ENCODE assay signal across 8 cellular contexts in genomic region chr10:18651324-18652007, GRCh38. TPM values are rescaled to one million over a fixed set of nuclear protein-coding genes. Genes with fewer than 3 reads are reported as not detected.
A peak's percentile ranks its signal among the peaks of the same experiment; 100 is the strongest.
DNase-seq lines count a peak whose midpoint lies in the region; ATAC-seq and TF ChIP-seq lines count a peak whose summit lies in the region.

A gene with protein sequence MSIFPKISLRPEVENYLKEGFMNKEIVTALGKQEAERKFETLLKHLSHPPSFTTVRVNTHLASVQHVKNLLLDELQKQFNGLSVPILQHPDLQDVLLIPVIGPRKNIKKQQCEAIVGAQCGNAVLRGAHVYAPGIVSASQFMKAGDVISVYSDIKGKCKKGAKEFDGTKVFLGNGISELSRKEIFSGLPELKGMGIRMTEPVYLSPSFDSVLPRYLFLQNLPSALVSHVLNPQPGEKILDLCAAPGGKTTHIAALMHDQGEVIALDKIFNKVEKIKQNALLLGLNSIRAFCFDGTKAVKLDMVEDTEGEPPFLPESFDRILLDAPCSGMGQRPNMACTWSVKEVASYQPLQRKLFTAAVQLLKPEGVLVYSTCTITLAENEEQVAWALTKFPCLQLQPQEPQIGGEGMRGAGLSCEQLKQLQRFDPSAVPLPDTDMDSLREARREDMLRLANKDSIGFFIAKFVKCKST (minus strand): TSS chr10:18651587. CDS start chr10:18651203, 384 bp downstream.

- H3K4me1 ChIP-seq in GM23338 (ENCODE audit: insufficient read depth) = 0 out of 2 replicates have a peak, but pooled peaks cover 2% of the 10 kb centered on the region

- peak; percentile 53 for TF ChIP-seq RAD21 in neural cell (conservative IDR thresholded peaks at IDR 0.05)

- H3K9ac ChIP-seq in neural cell (ENCODE audit: low read length) = peak within 1 kb of the TSS; percentile 74

- H3K79me2 ChIP-seq in GM23338 (replicated peaks; ENCODE audit: insufficient read depth) (peaks cover 32% of the 10 kb centered on the region), neural cell (replicated peaks; ENCODE audit: insufficient read depth, low read length) (peaks cover 33% of the 10 kb centered on the region)

- H4K20me1 ChIP-seq in GM23338 (replicated peaks; ENCODE audit: insufficient read depth) = no peaks in the 10 kb centered on the region
- no peaks in the 10 kb centered on the region for H4K20me1 ChIP-seq in neural cell (ENCODE audit: insufficient read depth)

- H3K4me3 ChIP-seq in GM23338 = peak within 1 kb of the TSS; percentile 91
- H3K4me3 ChIP-seq in LNCaP clone FGC (ENCODE audit: low read depth, low read length) = peak within 1 kb of the TSS; percentile 88
- H3K4me3 ChIP-seq in fibroblast of villous mesenchyme (ENCODE audit: low read depth, low read length) = peak within 1 kb of the TSS; percentile 87
- H3K4me3 ChIP-seq in neural cell (ENCODE audit: low read length) = peak within 1 kb of the TSS; percentile 91

- peak within 1 kb of the TSS; percentile 69; the same call in 1 of the 2 replicates for H2AFZ ChIP-seq in GM23338
- peak within 1 kb of the TSS; percentile 98 for H2AFZ ChIP-seq in neural cell (ENCODE audit: low read depth, low read length)

- H3K4me1 Mint-ChIP-seq in GM23338 = peaks cover 4% of the 10 kb centered on the region; the same call in 2 of the 3 replicates

- TF ChIP-seq CTCF in GM23338 (conservative IDR thresholded peaks at IDR 0.05; ENCODE audit: low read depth in 2 of 2) (no peak), LNCaP clone FGC (IDR thresholded peaks at IDR 0.05; ENCODE audit: control insufficient read depth, extremely low read depth, insufficient read depth) (no peak), fibroblast of villous mesenchyme (IDR thresholded peaks at IDR 0.05; ENCODE audit: insufficient read depth, low read depth, low read length) (no peak), neural cell (IDR thresholded peaks at IDR 0.05; ENCODE audit: poor library complexity, severe bottlenecking) (peak; percentile 34)

- no peaks in the 10 kb centered on the region for H3K27me3 Mint-ChIP-seq in GM23338 (ENCODE audit: insufficient read depth, low read depth, poor library complexity)

- peak within 1 kb of the TSS; percentile 97 for H3K4me3 Mint-ChIP-seq in GM23338

- DNase-seq in ELF-1 (ENCODE audit: low read depth, low spot score) = peak; percentile 95
- DNase-seq in GM23338 (ENCODE audit: low spot score) = peak; percentile 95
- peak; percentile 62 for DNase-seq in LNCaP clone FGC (ENCODE audit: low read depth)
- peak; percentile 87 for DNase-seq in SHP77 (lab: John Stamatoyannopoulos, UW)
- peak; percentile 98 for DNase-seq in activated effector memory CD4-positive, alpha-beta T cell treated with anti-CD3 and anti-CD28 coated beads, Interleukin-2, amount 50 U/mL, for 16 hours
- DNase-seq in fibroblast of villous mesenchyme (ENCODE audit: low read depth) = peak; percentile 94
- peak; percentile 71 for DNase-seq in stromal cell of bone marrow (ENCODE audit: low read depth)

- H3F3A ChIP-seq in GM23338 (replicated peaks; ENCODE audit: low read depth) = no peaks in the 10 kb centered on the region
- H3F3A ChIP-seq in neural cell (ENCODE audit: insufficient read depth, low read length, poor library complexity, severe bottlenecking) = no peaks in the 10 kb centered on the region

- no peaks in the 10 kb centered on the region for H3K36me3 ChIP-seq in GM23338 (ENCODE audit: insufficient read depth)
- H3K36me3 ChIP-seq in neural cell (ENCODE audit: insufficient read depth, low read length) = no peaks in the 10 kb centered on the region

- no peaks in the 10 kb centered on the region for H3K9me3 Mint-ChIP-seq in GM23338

- H3K27me3 ChIP-seq in GM23338 (ENCODE audit: insufficient read depth) (no peaks in the 10 kb centered on the region), neural cell (ENCODE audit: insufficient read depth, low read depth, low read length) (no peaks in the 10 kb centered on the region)

- ATAC-seq in GM23338 = peak; percentile 100

- H3K36me3 Mint-ChIP-seq in GM23338 (ENCODE audit: low read depth) = no peaks in the 10 kb centered on the region; the same call in 2 of the 3 replicates

- peak; percentile 49 for TF ChIP-seq EP300 in neural cell (conservative IDR thresholded peaks at IDR 0.05; ENCODE audit: poor library complexity, severe bottlenecking)

- H3K27ac ChIP-seq in GM23338 (ENCODE audit: low read depth) (peak within 1 kb of the TSS; percentile 39; the same call in 1 of the 2 replicates), neural cell (ENCODE audit: low read length) (peak within 1 kb of the TSS; percentile 73)

- H3K9me3 ChIP-seq in neural cell (ENCODE audit: low read length) = no peaks in the 10 kb centered on the region

- peak within 1 kb of the TSS; percentile 95 for H3K27ac Mint-ChIP-seq in GM23338

- no peaks in the 10 kb centered on the region for H3K9me2 ChIP-seq in GM23338 (ENCODE audit: insufficient read depth)
- H3K9me2 ChIP-seq in neural cell (ENCODE audit: insufficient read depth, low read length) = no peaks in the 10 kb centered on the region

- H3K4me2 ChIP-seq in GM23338 (peak within 1 kb of the TSS; percentile 95), neural cell (ENCODE audit: low read length) (peak within 1 kb of the TSS; percentile 99)

TF ChIP-seq in GM23338, 12 proteins besides CTCF, POLR2A, EP300 and RAD21 (continues in another document):
- TF ChIP-seq EZH2phosphoT487 (IDR thresholded peaks at IDR 0.05; ENCODE audit: unreplicated experiment) = no peak

TF ChIP-seq in neural cell, 6 proteins besides CTCF, POLR2A, EP300 and RAD21:
- TF ChIP-seq TAF1 (IDR thresholded peaks at IDR 0.05; ENCODE audit: low read depth) (no peak), MXI1 (conservative IDR thresholded peaks at IDR 0.05; ENCODE audit: poor library complexity, severe bottlenecking) (peak; percentile 98), REST (IDR thresholded peaks at IDR 0.05; ENCODE audit: borderline replicate concordance) (peak; percentile 31), SMC3 (conservative IDR thresholded peaks at IDR 0.05; ENCODE audit: poor library complexity) (peak; percentile 50), EZH2 (IDR thresholded peaks at IDR 0.05; ENCODE audit: borderline replicate concordance, insufficient read depth, low read length, poor library complexity, severe bottlenecking) (no peak), POLR2AphosphoS5 (IDR thresholded peaks at IDR 0.05) (peak; percentile 86)
TF ChIP-seq in neural cell: peak in this region for 4.

RNA-seq across cellular contexts. Expression of the gene that starts here (rescaled TPM):
- 12.5 and 18.1 TPM in 2 replicates for total RNA-seq in GM23338 (2014; rRNA removed; shearing (Covaris generic))
- polyA plus RNA-seq in GM23338 (2016; fragmentation: Nextera tagmentation; extraction: Ambion mirVana) = 36.3 and 37.4 TPM in 2 replicates
- total RNA-seq in fibroblast of villous mesenchyme = 6.8 and 8.6 TPM in 2 replicates
- polyA plus RNA-seq in neural cell = 49.1 and 74.6 TPM in 2 replicates
- polyA minus RNA-seq in neural cell = 57.5 and 59.0 TPM in 2 replicates

Comparison
In these comparisons a context has a peak if more than half of its experiments do, and no peak if none do; other contexts are left out.
1. Peak in every context shown above with its lines: DNase-seq, ATAC-seq, H3K4me3 ChIP-seq and H3K27ac ChIP-seq.